22 cellular contexts compared by ENCODE assay signal in genomic region chr3:7518471-7518870, GRCh38.
DNase-seq lines count a peak whose midpoint lies in the region; ATAC-seq, FAIRE-seq and TF ChIP-seq lines count a peak whose summit lies in the region.
"Had no signal": no experiment of that assay in that cellular context is flagged by ENCODE, and none has a peak within 500 bp of the region (broad histone marks: within the 10 kb centered on the region; RNA-seq: fewer than 3 reads in every experiment).

No MANE protein-coding gene starts in this region.

- CTCF ChIA-PET in endothelial cell of umbilical vein (lab: Charles Lee): interaction anchor here (1.0 to 1.9 kb wide), 3 partner anchors 13 to 721 kb away, joined by 3 to 10 read pairs (median 3); no protein-coding TSS in a partner anchor

- no peak overlapping the region for H3K4me3 ChIP-seq in endothelial cell of umbilical vein (replicated peaks in 1 of 3; ENCODE audit: insufficient read depth in 1 of 3, low read depth in 1 of 3, low read length in 3 of 3)
- H3K4me3 ChIP-seq: breast epithelium, transverse colon had no signal

- H3K79me2 ChIP-seq in endothelial cell of umbilical vein (ENCODE audit: control insufficient read depth, insufficient read depth, low read length): no peaks in the 10 kb centered on the region

- no peaks in the 10 kb centered on the region for H4K20me1 ChIP-seq in endothelial cell of umbilical vein (replicated peaks; ENCODE audit: control insufficient read depth, extremely low read depth, insufficient read depth, low read length)

- intact Hi-C loops in endothelial cell of umbilical vein (cut with micrococcal nuclease): no loop called here

- no peaks in the 10 kb centered on the region for H3K4me1 ChIP-seq in endothelial cell of umbilical vein (ENCODE audit: control insufficient read depth, extremely low read depth, insufficient read depth, low read length)
- H3K4me1 ChIP-seq: breast epithelium, transverse colon had no signal

- TF ChIP-seq POLR2A in endothelial cell of umbilical vein (IDR thresholded peaks at IDR 0.05; ENCODE audit: low read depth, low read length): no peak

- dilution Hi-C loops in endothelial cell of umbilical vein (cut with MboI; ENCODE audit: extremely low pct_ligation_motif_present, low sequenced_read_pairs): no loop called here

- H3K27me3 ChIP-seq in endothelial cell of umbilical vein (ENCODE audit: control insufficient read depth in 2 of 2, insufficient read depth in 2 of 2, low read length in 2 of 2): no peaks in the 10 kb centered on the region
- H3K27me3 ChIP-seq: breast epithelium, transverse colon had no signal

- H3K27ac ChIP-seq in endothelial cell of umbilical vein (ENCODE audit: insufficient read depth, low read depth, low read length): no peak overlapping the region
- H3K27ac ChIP-seq: breast epithelium, transverse colon had no signal

- H3K36me3 ChIP-seq in endothelial cell of umbilical vein (ENCODE audit: control insufficient read depth in 2 of 2, extremely low read depth in 1 of 2, insufficient read depth in 2 of 2, low read length in 2 of 2): no peaks in the 10 kb centered on the region
- H3K36me3 ChIP-seq: breast epithelium, transverse colon had no signal

- H2AFZ ChIP-seq in endothelial cell of umbilical vein (ENCODE audit: low read depth, low read length): no peak overlapping the region

- FAIRE-seq in endothelial cell of umbilical vein (lab: Jason Lieb, UNC): no peak
- FAIRE-seq: H54 had no signal

- H3K9me3 ChIP-seq in endothelial cell of umbilical vein (replicated peaks; ENCODE audit: control insufficient read depth, insufficient read depth, low read length): no peaks in the 10 kb centered on the region
- H3K9me3 ChIP-seq: breast epithelium, transverse colon had no signal

- H3K9me1 ChIP-seq in endothelial cell of umbilical vein (replicated peaks; ENCODE audit: control insufficient read depth, extremely low read depth, insufficient read depth, low read length): no peaks in the 10 kb centered on the region

- no peak overlapping the region for H3K9ac ChIP-seq in endothelial cell of umbilical vein (replicated peaks; ENCODE audit: extremely low read depth, insufficient read depth, low read length)

- POLR2A ChIA-PET in endothelial cell of umbilical vein (lab: Charles Lee): interaction anchor here (0.8 kb wide), 1 partner anchor 205 kb away, joined by 4 read pairs; no protein-coding TSS in a partner anchor

- ATAC-seq in HG03469 (IDR thresholded peaks at IDR 0.05; ENCODE audit: unreplicated experiment) (no peak), esophagus mucosa (no peak)
- ATAC-seq: sciatic nerve had no signal

- BruUV-seq in endothelial cell of umbilical vein (replicated peaks; lab: Mats Ljungman, UMichigan): no TSS peak

- no peak overlapping the region for H3K4me2 ChIP-seq in endothelial cell of umbilical vein (ENCODE audit: insufficient read depth, low read length)

- peak; percentile 1 for DNase-seq in NCI-H1694 (lab: John Stamatoyannopoulos, UW)
- DNase-seq in NCI-H1694 treated with DMSO at 0.1 percent for 48 hours (lab: John Stamatoyannopoulos, UW): no peak
- DNase-seq in NCI-H524 (lab: John Stamatoyannopoulos, UW): peak; percentile 62 to 81
- peak; percentile 59 for DNase-seq in endothelial cell of umbilical vein (ENCODE audit: low read depth, low spot score)
- peak; percentile 33 for DNase-seq in renal cortical epithelial cell (ENCODE audit: low read depth)
- no peak for DNase-seq in kidney tubule cell (ENCODE audit: low spot score)
- DNase-seq: activated CD4-positive, alpha-beta T cell treated with anti-CD3 and anti-CD28 coated beads for 1 hour; activated CD8-positive, alpha-beta memory T cell treated with anti-CD3 and anti-CD28 coated beads, Interleukin-2, amount 50 U/mL, for 48 hours; activated naive CD4-positive, alpha-beta T cell treated with anti-CD3 and anti-CD28 coated beads, Interleukin-2, amount 10 ng/mL, durations not matched to agents 7 days and 5 days; effector memory CD4-positive, alpha-beta T cell; EL; foreskin melanocyte; Kasumi-1; NCI-H187 treated with DMSO at 0.1 percent for 48 hours; SHP77 treated with DMSO at 0.1 percent for 48 hours; stimulated activated CD4-positive, alpha-beta T cell treated with anti-CD3 and anti-CD28 coated beads, Interleukin-4, amount 100 ng/mL, for 1 hour; transverse colon had no signal

- no peak for TF ChIP-seq CTCF in endothelial cell of umbilical vein (IDR thresholded peaks at IDR 0.05; ENCODE audit: extremely low read depth in 1 of 2, insufficient read depth in 1 of 2, low read depth in 1 of 2, low read length in 2 of 2)

TF ChIP-seq in endothelial cell of umbilical vein, 7 proteins besides CTCF, POLR2A, EP300 and RAD21:
- no peak for TF ChIP-seq JUN (IDR thresholded peaks at IDR 0.05; ENCODE audit: borderline replicate concordance, insufficient read depth, insufficient read length, low read depth)
- TF ChIP-seq EZH2 (IDR thresholded peaks at IDR 0.05; ENCODE audit: borderline replicate concordance, low read depth, low read length, severe bottlenecking): no peak
- TF ChIP-seq MAX (IDR thresholded peaks at IDR 0.05; ENCODE audit: insufficient read depth, insufficient read length): no peak
- TF ChIP-seq FOS (IDR thresholded peaks at IDR 0.05; ENCODE audit: borderline replicate concordance, insufficient read depth, low read length): no peak
- TF ChIP-seq MYC (IDR thresholded peaks at IDR 0.05; ENCODE audit: low read depth, low read length): no peak

Comparison
In these comparisons a context has a peak if more than half of its experiments do, and no peak if none do; other contexts are left out.
1. DNase-seq: peak in NCI-H1694 (single experiment), NCI-H524 (2 of 2), endothelial cell of umbilical vein (single experiment) and renal cortical epithelial cell (single experiment); none in NCI-H1694 treated with DMSO at 0.1 percent for 48 hours (single experiment) and kidney tubule cell (single experiment).